10 cellular contexts compared by ENCODE assay signal in genomic region chr9:4743131-4743875, GRCh38. TPM values are rescaled to one million over a fixed set of nuclear protein-coding genes. Genes with fewer than 3 reads are reported as not detected.
DNase-seq lines count a peak whose midpoint lies in the region; ATAC-seq and TF ChIP-seq lines count a peak whose summit lies in the region.
"Had no signal": no experiment of that assay in that cellular context is flagged by ENCODE, and none has a peak within 500 bp of the region (broad histone marks: within the 10 kb centered on the region; RNA-seq: fewer than 3 reads in every experiment).

No MANE protein-coding gene starts in this region.

- H3K27me3 ChIP-seq in IMR-90 (ENCODE audit: control insufficient read depth, insufficient read depth, low read length) = no peaks in the 10 kb centered on the region

- dilution Hi-C loops in IMR-90 (cut with HindIII; ENCODE audit: low sequenced_read_pairs, unreplicated experiment) = no loop called here

- peak overlapping the region in 1 of 2 experiments; percentile 79; a peak in 2 of 4 replicates for H4K8ac ChIP-seq in IMR-90 (ENCODE audit: low read depth in 2 of 2, low read length in 2 of 2)

- H2AFZ ChIP-seq in IMR-90 (replicated peaks; ENCODE audit: low read length, poor library complexity) = peak overlapping the region; percentile 35

- H3K4me3 Mint-ChIP-seq in neural crest cell = peak overlapping the region; percentile 79

- in situ Hi-C loops in IMR-90 (cut with MboI; ENCODE audit: low sequenced_read_pairs) = no loop called here

- peaks cover 3% of the 10 kb centered on the region for H3K9me3 Mint-ChIP-seq in neural crest cell

- no peaks in the 10 kb centered on the region for H3K36me3 ChIP-seq in ES-I3 (ENCODE audit: insufficient read depth, low read length)
- no peaks in the 10 kb centered on the region for H3K36me3 ChIP-seq in IMR-90 (ENCODE audit: control insufficient read depth, insufficient read depth, low read length)

- H3K4me2 ChIP-seq in IMR-90 (ENCODE audit: low read depth, low read length) = peak overlapping the region; percentile 7; the same call in 1 of the 2 replicates

- H3K4ac ChIP-seq in IMR-90 (ENCODE audit: low read depth, low read length) = peak overlapping the region; percentile 77

- TF ChIP-seq POLR2A in IMR-90 (IDR thresholded peaks at IDR 0.05; ENCODE audit: low read depth, low read length) = no peak

- H4K5ac ChIP-seq in IMR-90 (ENCODE audit: low read depth, low read length) = peak overlapping the region; percentile 90

- H3K4me3 ChIP-seq in IMR-90 (ENCODE audit: insufficient read depth, low read depth, low read length) (no peak overlapping the region), choroid plexus epithelial cell (ENCODE audit: low read depth, low read length) (no peak overlapping the region)

- no TSS peak for BruUV-seq in IMR-90 (replicated peaks; lab: Mats Ljungman, UMichigan)

- H3K18ac ChIP-seq in IMR-90 (ENCODE audit: low read depth, low read length) = peak overlapping the region; percentile 97

- no peak for TF ChIP-seq CTCF in IMR-90 (conservative IDR thresholded peaks at IDR 0.05; ENCODE audit: low read depth, low read length)
- no peak for TF ChIP-seq CTCF in choroid plexus epithelial cell (conservative IDR thresholded peaks at IDR 0.05; ENCODE audit: low read depth, low read length)
- TF ChIP-seq CTCF in neural crest cell (conservative IDR thresholded peaks at IDR 0.05) = no peak
- TF ChIP-seq CTCF in GM20000 (IDR thresholded peaks at IDR 0.05; ENCODE audit: extremely low read depth, missing control alignments) = no peak

- H2BK20ac ChIP-seq in IMR-90 (ENCODE audit: low read depth, low read length) = peak overlapping the region; percentile 82

- no CpG with 5 or more reads among the region's 5 CpGs for whole genome bisulfite sequencing in IMR-90 (ENCODE audit: extremely low coverage in 2 of 2, insufficient read length in 1 of 2), 2 experiments

- 0 out of 2 replicates have a peak, but pooled peaks cover 4% of the 10 kb centered on the region for H4K20me1 ChIP-seq in IMR-90 (ENCODE audit: insufficient read depth, low read length)

- H4K91ac ChIP-seq in IMR-90 (ENCODE audit: insufficient read depth, low read depth, low read length) = peak overlapping the region; percentile 77

- peak overlapping the region; percentile 50 for H3K14ac ChIP-seq in IMR-90 (replicated peaks; ENCODE audit: low read depth, low read length)

- H3K36me3 Mint-ChIP-seq in neural crest cell (ENCODE audit: low read depth) = no peaks in the 10 kb centered on the region

- H3K56ac ChIP-seq in IMR-90 (ENCODE audit: extremely low read depth, insufficient read depth, low read length) = no peak overlapping the region

- peak overlapping the region; percentile 6 for H2AK9ac ChIP-seq in IMR-90 (replicated peaks; ENCODE audit: low read depth, low read length, poor library complexity)

- TF ChIP-seq RAD21 in IMR-90 (IDR thresholded peaks at IDR 0.05; ENCODE audit: low read length) = no peak

- ATAC-seq in IMR-90 (ENCODE audit: low read depth) (no peak), GM19452 (IDR thresholded peaks at IDR 0.05; ENCODE audit: unreplicated experiment) (no peak)

- 0 out of 3 replicates have a peak overlapping the region, but pooled peaks have one; percentile 28 for H2BK15ac ChIP-seq in IMR-90 (ENCODE audit: low read depth, low read length)

- CTCF ChIA-PET in IMR-90 (lab: Yijun Ruan, JAX) = no interaction called here

- H3K9me3 ChIP-seq in ES-I3 (ENCODE audit: control insufficient read depth, insufficient read depth, low read length) = no peaks in the 10 kb centered on the region
- no peaks in the 10 kb centered on the region for H3K9me3 ChIP-seq in IMR-90 (ENCODE audit: control insufficient read depth, insufficient read depth, low read length)

- 0 out of 2 replicates have a peak overlapping the region, but pooled peaks have one; percentile 9 for H3K9ac ChIP-seq in ES-I3 (ENCODE audit: low read depth, low read length)
- H3K9ac ChIP-seq in IMR-90 (ENCODE audit: low read depth, low read length) = no peak overlapping the region

- H3K4me1 ChIP-seq in ES-I3 (ENCODE audit: insufficient read depth, low read length) (peaks cover 11% of the 10 kb centered on the region), IMR-90 (ENCODE audit: control insufficient read depth, insufficient read depth, low read length) (peaks cover 7% of the 10 kb centered on the region; the same call in 1 of the 2 replicates)

- peak overlapping the region; percentile 73; the same call in 1 of the 2 replicates for H3K27ac ChIP-seq in IMR-90 (ENCODE audit: insufficient read depth, low read length)

- peak overlapping the region; percentile 87 for H2BK120ac ChIP-seq in IMR-90 (ENCODE audit: low read depth, low read length)

- peak overlapping the region; percentile 86 for H3K23ac ChIP-seq in IMR-90 (ENCODE audit: low read depth, low read length)

- H3K79me1 ChIP-seq in IMR-90 (ENCODE audit: low read depth in 1 of 2, low read length in 2 of 2) = peaks cover 6 to 15% of the 10 kb centered on the region in 2 experiments; a peak in 3 of 4 replicates

- DNase-seq in IMR-90 = no peak
- DNase-seq in choroid plexus epithelial cell (ENCODE audit: low read depth) = peak; percentile 64
- DNase-seq in neural crest cell (ENCODE audit: low read depth, low spot score) = no peak
- no peak for DNase-seq in GM20000 (ENCODE audit: low spot score)
- no peak for DNase-seq in NCI-H524 (lab: John Stamatoyannopoulos, UW)
- DNase-seq: aorta, NCI-H1092, NCI-H524 treated with DMSO at 0.1 percent for 48 hours had no signal

- peak overlapping the region; percentile 80 for H2BK5ac ChIP-seq in IMR-90 (ENCODE audit: low read depth, low read length, poor library complexity, severe bottlenecking)

- POLR2A ChIA-PET in IMR-90 (lab: Charles Lee; ENCODE audit: unreplicated experiment) = interaction anchor here (0.7 kb wide), 1 partner anchor 163 kb away, joined by 3 read pairs; no protein-coding TSS in a partner anchor

- H3K27ac Mint-ChIP-seq in neural crest cell (ENCODE audit: unreplicated experiment) = no peak overlapping the region

- 0 out of 2 replicates have a peak overlapping the region, but pooled peaks have one; percentile 36 for H2AK5ac ChIP-seq in IMR-90 (ENCODE audit: low read depth, low read length)

- 0 out of 2 replicates have a peak, but pooled peaks cover 2% of the 10 kb centered on the region for H3K9me1 ChIP-seq in IMR-90 (ENCODE audit: insufficient read depth, low read length)

- H3K27me3 Mint-ChIP-seq in neural crest cell (ENCODE audit: low read depth) = no peaks in the 10 kb centered on the region

- H3K4me1 Mint-ChIP-seq in neural crest cell = peaks cover 28% of the 10 kb centered on the region

- intact Hi-C loops in IMR-90 (cut with micrococcal nuclease) = loop anchor here (5.0 kb wide), 2 partner anchors 141 to 361 kb away; no protein-coding TSS in a partner anchor

TF ChIP-seq in IMR-90, 13 proteins besides CTCF, POLR2A, EP300 and RAD21:
- TF ChIP-seq USF2 (IDR thresholded peaks at IDR 0.05; ENCODE audit: low read depth, low read length) (no peak), MAFK (IDR thresholded peaks at IDR 0.05; ENCODE audit: low read depth, low read length) (no peak), MAZ (IDR thresholded peaks at IDR 0.05; ENCODE audit: borderline replicate concordance, low read depth, low read length) (no peak), BHLHE40 (IDR thresholded peaks at IDR 0.05; ENCODE audit: low read depth, low read length) (no peak)

RNA-seq across cellular contexts. Expression of gene AK3, which starts 2.3 kb away (rescaled TPM):
- 24.7 and 33.3 TPM in 2 replicates for total RNA-seq in IMR-90 (2012; rRNA removed)
- 20.2 and 26.2 TPM in 2 replicates for polyA plus RNA-seq in IMR-90 (2012; rRNA removed)
- polyA plus RNA-seq in IMR-90 (2012; cell fraction: cytosol; rRNA removed) = 4.7 and 9.4 TPM in 2 replicates
- polyA plus RNA-seq in IMR-90 (2012; cell fraction: nucleus; rRNA removed; ENCODE audit: low replicate concordance) = 3.7 and 17.3 TPM in 2 replicates
- 59.0 and 67.4 TPM in 2 replicates for total RNA-seq in neural crest cell

RNA-seq across cellular contexts. Expression of gene RCL1, which starts 49.4 kb away (rescaled TPM):
- total RNA-seq in IMR-90 (2012; rRNA removed) (13.8 and 14.7 TPM in 2 replicates), neural crest cell (12.7 TPM in 2 replicates)
- polyA plus RNA-seq in IMR-90 (2012; rRNA removed) = 11.4 and 12.3 TPM in 2 replicates
- polyA plus RNA-seq in IMR-90 (2012; cell fraction: cytosol; rRNA removed) = 5.9 and 6.8 TPM in 2 replicates
- polyA plus RNA-seq in IMR-90 (2012; cell fraction: nucleus; rRNA removed; ENCODE audit: low replicate concordance) = 5.6 and 7.6 TPM in 2 replicates
